In the genomic region with DNA sequence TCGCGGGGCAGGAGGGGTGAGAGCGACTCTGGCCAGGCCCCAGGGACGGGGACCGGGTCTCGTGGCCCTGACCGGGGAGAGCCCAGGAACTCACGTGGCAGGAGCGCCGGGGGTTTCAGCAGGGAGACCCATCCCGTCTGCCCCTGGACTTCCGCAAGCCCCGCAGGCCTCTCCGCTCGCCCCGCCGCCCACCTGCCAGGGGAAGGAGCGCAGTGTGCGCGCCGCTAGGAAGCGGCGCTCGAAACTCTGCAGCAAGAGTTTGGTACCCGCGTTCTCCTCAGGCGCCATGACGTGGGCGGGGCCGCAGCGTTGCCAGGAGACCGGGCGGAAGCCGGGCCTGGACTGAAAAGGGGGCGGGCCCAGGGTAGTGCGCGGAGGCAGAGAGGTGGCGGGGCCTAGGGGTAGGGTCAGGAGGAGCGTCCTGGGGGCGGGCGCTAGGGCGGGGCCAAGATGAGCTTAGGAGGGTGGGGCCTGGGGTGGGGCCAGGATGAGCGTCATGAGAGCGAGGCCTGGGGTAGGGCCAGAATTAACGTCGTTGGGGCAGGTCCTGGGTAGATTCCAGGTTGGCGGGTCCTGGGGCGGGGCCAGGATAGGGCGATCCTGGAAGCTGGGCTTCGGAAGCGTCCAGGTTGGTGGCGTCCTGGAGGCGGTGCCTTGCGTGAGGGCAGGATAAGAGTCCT, we compare ENCODE assay signal across 8 cellular contexts. TPM values are rescaled to one million over a fixed set of nuclear protein-coding genes. Genes with fewer than 3 reads are reported as not detected.
DNase-seq lines count a peak whose midpoint lies in the region; ATAC-seq, FAIRE-seq and TF ChIP-seq lines count a peak whose summit lies in the region.

No MANE protein-coding gene starts in this region.

- H3K56ac ChIP-seq in H1 (replicated peaks; ENCODE audit: insufficient read length, low read depth, low read length) = no peak overlapping the region
- peak overlapping the region; percentile 81 for H3K56ac ChIP-seq in mesendoderm (ENCODE audit: low read length)

- H2BK12ac ChIP-seq in H1 (ENCODE audit: low read depth, low read length) = no peak overlapping the region

- no peaks in the 10 kb centered on the region for H3K36me3 Mint-ChIP-seq in activated CD8-positive, alpha-beta memory T cell treated with anti-CD3 and anti-CD28 coated beads, Interleukin-2, amount 10 ng/mL, durations not matched to agents 7 days and 5 days

- H2BK120ac ChIP-seq in H1 (replicated peaks; ENCODE audit: low read depth, low read length) (no peak overlapping the region), mesendoderm (ENCODE audit: low read depth, low read length) (no peak overlapping the region)

- H3K14ac ChIP-seq in H1 (ENCODE audit: insufficient read length) = no peak overlapping the region

- H3K27ac ChIP-seq in H1 (ENCODE audit: low read depth, low read length) (no peak overlapping the region; the same call in 1 of the 2 replicates), mesendoderm (ENCODE audit: low read depth, low read length) (peak overlapping the region; percentile 60)

- TF ChIP-seq EP300 in H1 (IDR thresholded peaks at IDR 0.05; ENCODE audit: borderline replicate concordance in 1 of 2, low read depth in 2 of 2, low read length in 2 of 2) = no peak

- no peak overlapping the region for H3K18ac ChIP-seq in H1 (ENCODE audit: extremely low read depth, low read length)
- H3K18ac ChIP-seq in mesendoderm (ENCODE audit: low read length) = peak overlapping the region; percentile 21

- H3K79me2 ChIP-seq in H1 (ENCODE audit: control insufficient read depth in 1 of 2, insufficient read depth in 2 of 2, low read length in 2 of 2) (peaks cover 0 to 6% of the 10 kb centered on the region in 2 experiments; a peak in 2 of 4 replicates), mesendoderm (ENCODE audit: control insufficient read depth, insufficient read depth, low read length) (peaks cover 8% of the 10 kb centered on the region)

- 0% methylated on average over 12 of the region's 54 CpGs; no CpG with 5 or more reads in 1 of the 2 experiments for WGBS in H1 (ENCODE audit: extremely low coverage in 1 of 2, insufficient coverage in 1 of 2, insufficient read length in 1 of 2, insufficient replicate concordance in 2 of 2, low coverage in 1 of 2, low lambda C conversion rate in 2 of 2, missing lambda C conversion rate in 1 of 2), 2 experiments
- no CpG with 5 or more reads among the region's 54 CpGs for WGBS in mesendoderm (ENCODE audit: extremely low coverage, insufficient coverage, low lambda C conversion rate)

- no peak overlapping the region for H4K8ac ChIP-seq in H1 (ENCODE audit: extremely low read depth, insufficient read depth, low read length)
- H4K8ac ChIP-seq in mesendoderm (ENCODE audit: low read depth, low read length) = no peak overlapping the region

- peak overlapping the region; percentile 91 for H3K4me3 Mint-ChIP-seq in activated CD8-positive, alpha-beta memory T cell treated with anti-CD3 and anti-CD28 coated beads, Interleukin-2, amount 10 ng/mL, durations not matched to agents 7 days and 5 days

- DNase-seq in COLO829 (ENCODE audit: low spot score) (peak; percentile 89), HT1080 (ENCODE audit: low read depth) (peak; percentile 98), NOMO-1 (lab: John Stamatoyannopoulos, UW; ENCODE audit: unreplicated experiment in 2 of 2) (peak; percentile 99), H1 (ENCODE audit: low read depth in 1 of 2, low spot score in 2 of 2) (peak; percentile 93 to 98), mesendoderm (peak; percentile 99)
- peak; percentile 99 for DNase-seq in activated CD8-positive, alpha-beta memory T cell treated with anti-CD3 and anti-CD28 coated beads, Interleukin-2, amount 10 ng/mL, durations not matched to agents 7 days and 5 days
- peak; percentile 98 for DNase-seq in stimulated activated CD8-positive, alpha-beta memory T cell treated with anti-CD3 and anti-CD28 coated beads, Interleukin-12 subunit alpha, Interleukin-12 subunit beta, amount 100 ng/mL, for 4 hours (ENCODE audit: low read depth)

- H3K9me3 Mint-ChIP-seq in activated CD8-positive, alpha-beta memory T cell treated with anti-CD3 and anti-CD28 coated beads, Interleukin-2, amount 10 ng/mL, durations not matched to agents 7 days and 5 days (ENCODE audit: low read depth) = no peaks in the 10 kb centered on the region

- no peak overlapping the region for H4K5ac ChIP-seq in H1 (ENCODE audit: insufficient read length, low read depth, low read length)
- H4K5ac ChIP-seq in mesendoderm (ENCODE audit: low read length) = no peak overlapping the region

- H3K23me2 ChIP-seq in H1 (ENCODE audit: low read depth, low read length) = no peaks in the 10 kb centered on the region

- H2AFZ ChIP-seq in H1 (ENCODE audit: low read length) = no peak overlapping the region

- H3K9ac ChIP-seq in H1 (replicated peaks in 1 of 4; ENCODE audit: extremely low read depth in 1 of 4, low read depth in 3 of 4, low read length in 3 of 4) (peak overlapping the region in 3 of 4 experiments; percentile 29 to 51 (median 36); a peak in 3 of 7 replicates), mesendoderm (ENCODE audit: low read length) (peak overlapping the region; percentile 79)

- H3K9me3 ChIP-seq in H1 (ENCODE audit: insufficient read depth in 2 of 2, low read depth in 1 of 2, low read length in 1 of 2) = no peaks in the 10 kb centered on the region

- H3K79me1 ChIP-seq in H1 (ENCODE audit: low read depth, low read length) = no peaks in the 10 kb centered on the region
- H3K79me1 ChIP-seq in mesendoderm (ENCODE audit: low read length) = no peaks in the 10 kb centered on the region

- H3K4me2 ChIP-seq in H1 (ENCODE audit: insufficient read depth in 1 of 2, low read depth in 2 of 2, low read length in 2 of 2) (peak overlapping the region; percentile 80 to 81), mesendoderm (ENCODE audit: low read length) (peak overlapping the region; percentile 25)

- H3K27ac Mint-ChIP-seq in activated CD8-positive, alpha-beta memory T cell treated with anti-CD3 and anti-CD28 coated beads, Interleukin-2, amount 10 ng/mL, durations not matched to agents 7 days and 5 days = peak overlapping the region; percentile 100

- peak overlapping the region; percentile 62 to 88 (median 82) for H3K4me3 ChIP-seq in H1 (ENCODE audit: extremely low read depth in 1 of 4, insufficient read depth in 2 of 4, low read depth in 3 of 4, low read length in 4 of 4)
- peak overlapping the region; percentile 34 for H3K4me3 ChIP-seq in mesendoderm (ENCODE audit: low read length)

- no peak for TF ChIP-seq RAD21 in H1 (IDR thresholded peaks at IDR 0.05 in 1 of 2, conservative IDR thresholded peaks at IDR 0.05 in 1 of 2; ENCODE audit: low read depth in 2 of 2, low read length in 2 of 2)

- H4K20me1 ChIP-seq in H1 (replicated peaks in 1 of 2; ENCODE audit: control insufficient read depth in 1 of 2, insufficient read depth in 2 of 2, low read length in 2 of 2) = no peaks in the 10 kb centered on the region

- H3K27me3 ChIP-seq in H1 (replicated peaks in 1 of 4; ENCODE audit: control insufficient read depth in 3 of 4, extremely low read depth in 1 of 4, insufficient read depth in 3 of 4, low read length in 3 of 4) (no peaks in the 10 kb centered on the region), mesendoderm (ENCODE audit: insufficient read depth, low read length, poor library complexity) (no peaks in the 10 kb centered on the region)

- POLR2A ChIA-PET in H1 (lab: Charles Lee; ENCODE audit: partially characterized antibody) = no interaction called here

- H3K4me1 ChIP-seq in H1 (replicated peaks in 1 of 4; ENCODE audit: control insufficient read depth in 3 of 4, insufficient read depth in 4 of 4, low read length in 3 of 4) = peaks cover 0 to 3% (median 0%) of the 10 kb centered on the region in 4 experiments; a peak in 1 of 7 replicates
- H3K4me1 ChIP-seq in mesendoderm (ENCODE audit: control insufficient read depth, low read depth, low read length) = no peaks in the 10 kb centered on the region

- CTCF ChIA-PET in activated CD8-positive, alpha-beta memory T cell treated with anti-CD3 and anti-CD28 coated beads, Interleukin-2, amount 10 ng/mL, durations not matched to agents 7 days and 5 days (lab: Charles Lee) = interaction anchor here (1.5 kb wide), 1 partner anchor 169 kb away, joined by 4 read pairs; no protein-coding TSS in a partner anchor
- CTCF ChIA-PET in H1 (lab: Charles Lee; ENCODE audit: partially characterized antibody) = interaction anchor here (1.7 kb wide), 1 partner anchor 119 kb away, joined by 5 read pairs; no protein-coding TSS in a partner anchor

- H2AK5ac ChIP-seq in H1 (ENCODE audit: low read depth, low read length) (no peak overlapping the region), mesendoderm (ENCODE audit: low read length) (no peak overlapping the region)

- H3K4ac ChIP-seq in H1 (replicated peaks; ENCODE audit: insufficient read length, low read depth, low read length) (no peak overlapping the region), mesendoderm (ENCODE audit: low read depth, low read length) (peak overlapping the region; percentile 99)

- H3K27me3 Mint-ChIP-seq in activated CD8-positive, alpha-beta memory T cell treated with anti-CD3 and anti-CD28 coated beads, Interleukin-2, amount 10 ng/mL, durations not matched to agents 7 days and 5 days = no peaks in the 10 kb centered on the region

- no peak overlapping the region for H4K91ac ChIP-seq in H1 (replicated peaks; ENCODE audit: insufficient read length, low read length)

- no peak for FAIRE-seq in H1 (lab: Jason Lieb, UNC)

- peak; percentile 100 for ATAC-seq in GM21367 (IDR thresholded peaks at IDR 0.05; ENCODE audit: unreplicated experiment)
- ATAC-seq in activated CD8-positive, alpha-beta memory T cell treated with anti-CD3 and anti-CD28 coated beads, Interleukin-2, amount 10 ng/mL, durations not matched to agents 7 days and 5 days = peak; percentile 100

- peaks cover 25% of the 10 kb centered on the region for H3K4me1 Mint-ChIP-seq in activated CD8-positive, alpha-beta memory T cell treated with anti-CD3 and anti-CD28 coated beads, Interleukin-2, amount 10 ng/mL, durations not matched to agents 7 days and 5 days

- H3K36me3 ChIP-seq in H1 (ENCODE audit: control insufficient read depth in 2 of 4, insufficient read depth in 4 of 4, low read length in 3 of 4) (no peaks in the 10 kb centered on the region), mesendoderm (ENCODE audit: control insufficient read depth, insufficient read depth, low read length) (no peaks in the 10 kb centered on the region)

- H3K23ac ChIP-seq in H1 (ENCODE audit: insufficient read length) (no peak overlapping the region), mesendoderm (ENCODE audit: low read length) (no peak overlapping the region)

- no peak overlapping the region for H2BK20ac ChIP-seq in H1 (ENCODE audit: low read length)

- H2BK15ac ChIP-seq in H1 (ENCODE audit: low read length) = no peak overlapping the region
- no peak overlapping the region for H2BK15ac ChIP-seq in mesendoderm (replicated peaks; ENCODE audit: low read depth)

- no peak for TF ChIP-seq CTCF in H1 (IDR thresholded peaks at IDR 0.05; ENCODE audit: control extremely low read depth in 1 of 3, insufficient read depth in 1 of 3, low read depth in 1 of 3, low read length in 3 of 3)

- no peak overlapping the region; the same call in 1 of the 2 replicates for H2BK5ac ChIP-seq in H1 (ENCODE audit: low read depth, low read length)
- no peak overlapping the region for H2BK5ac ChIP-seq in mesendoderm (ENCODE audit: low read length)

- peak in 1 of 2 experiments; percentile 45; a peak in 1 of 3 replicates for TF ChIP-seq POLR2A in H1 (IDR thresholded peaks at IDR 0.05; ENCODE audit: control extremely low read depth in 1 of 2, low read depth in 2 of 2, low read length in 2 of 2)

RNA-seq across cellular contexts. Expression of a gene that starts 29.7 kb away (rescaled TPM):
- total RNA-seq in HT1080 (2014; rRNA removed; shearing (Covaris generic)) = not detected in 2 replicates
- not detected in 2 replicates for polyA plus RNA-seq in HT1080 (2015; cell fraction: cytosol; rRNA removed)
- polyA plus RNA-seq in HT1080 (2015; cell fraction: nucleus; rRNA removed) = 0.74 TPM in 1 of 2 replicates, not detected in the other
- 1 to 10 TPM in 1 of 2 experiments, under 1 TPM in 1; 0.66 to 1.4 TPM for total RNA-seq in activated CD8-positive, alpha-beta memory T cell treated with anti-CD3 and anti-CD28 coated beads, Interleukin-2, amount 10 ng/mL, durations not matched to agents 7 days and 5 days
- 1.2 and 1.7 TPM in 2 replicates for total RNA-seq in H1 (2021; fragmentation: NEBNext Ultra II Directional; extraction: Animal tissue kit (Norgen Biotek cat#: 25700))
- 0.15 TPM in 1 of 2 replicates, not detected in the other for polyA plus RNA-seq in H1 (2011; rRNA removed)
- not detected for polyA plus RNA-seq in H1 (2011; cell fraction: cytosol; rRNA removed)
- not detected for polyA plus RNA-seq in H1 (2011; cell fraction: nucleus; rRNA removed)
- polyA plus RNA-seq in H1 (2012, experiment 1 of 2) = 0.75 TPM in 1 of 4 replicates, not detected in the others
- polyA plus RNA-seq in H1 (2012, experiment 2 of 2) = not detected
- not detected for polyA plus RNA-seq in H1 (2013, experiment 1 of 2)
- not detected for polyA plus RNA-seq in H1 (2013, experiment 2 of 2)
- 0.41 TPM in 1 of 2 replicates, not detected in the other for polyA minus RNA-seq in H1 (2011; rRNA and poly(A)+ RNA removed)
- not detected for polyA minus RNA-seq in H1 (2011; cell fraction: cytosol; rRNA and poly(A)+ RNA removed)
- polyA minus RNA-seq in H1 (2011; cell fraction: nucleus; rRNA and poly(A)+ RNA removed) = not detected
- polyA plus RNA-seq in mesendoderm (2013, experiment 1 of 2) = 0.17 TPM
- 0.14 TPM for polyA plus RNA-seq in mesendoderm (2013, experiment 2 of 2)
